ENCODE assay signal across 8 cellular contexts in genomic region chr2:130824492-130825061, GRCh38. TPM values are rescaled to one million over a fixed set of nuclear protein-coding genes. Genes with fewer than 3 reads are reported as not detected.
DNase-seq lines count a peak whose midpoint lies in the region; ATAC-seq and TF ChIP-seq lines count a peak whose summit lies in the region.

No MANE protein-coding gene starts in this region.

- H2BK120ac ChIP-seq in mesendoderm (ENCODE audit: low read depth, low read length) = no peak overlapping the region

- H3K9ac ChIP-seq in mesendoderm (ENCODE audit: low read length) = no peak overlapping the region

- no peak overlapping the region for H3K18ac ChIP-seq in mesendoderm (ENCODE audit: low read length)

- H3K27ac Mint-ChIP-seq in CD4-positive, alpha-beta memory T cell = peak overlapping the region; percentile 86 to 98 (median 94)

- no peaks in the 10 kb centered on the region for H3K79me1 ChIP-seq in mesendoderm (ENCODE audit: low read length)

- no peak overlapping the region for H2AK5ac ChIP-seq in mesendoderm (ENCODE audit: low read length)

- peak overlapping the region in 1 of 2 donors; percentile 42 for H3K4me3 ChIP-seq in CD4-positive, alpha-beta memory T cell (ENCODE audit: low read length in 2 of 2)
- H3K4me3 ChIP-seq in mesendoderm (ENCODE audit: low read length) = no peak overlapping the region

- H3K4ac ChIP-seq in mesendoderm (ENCODE audit: low read depth, low read length) = no peak overlapping the region

- no peaks in the 10 kb centered on the region for H3K36me3 ChIP-seq in CD4-positive, alpha-beta memory T cell (ENCODE audit: insufficient read depth, low read length)
- H3K36me3 ChIP-seq in mesendoderm (ENCODE audit: control insufficient read depth, insufficient read depth, low read length) = no peaks in the 10 kb centered on the region

- no peaks in the 10 kb centered on the region for H3K79me2 ChIP-seq in mesendoderm (ENCODE audit: control insufficient read depth, insufficient read depth, low read length)

- no CpG with 5 or more reads among the region's 8 CpGs for WGBS in mesendoderm (ENCODE audit: extremely low coverage, insufficient coverage, low lambda C conversion rate)

- H3K4me3 Mint-ChIP-seq in CD4-positive, alpha-beta memory T cell = peak overlapping the region; percentile 20 to 72 (median 34)

- POLR2A ChIA-PET in CD4-positive, alpha-beta memory T cell (lab: Charles Lee; ENCODE audit: partially characterized antibody) = interaction anchor here (1.0 to 1.8 kb wide), 4 partner anchors 11 to 97 kb away, joined by 3 to 10 read pairs (median 6); no protein-coding TSS in a partner anchor

- CTCF ChIA-PET in CD4-positive, alpha-beta memory T cell (lab: Charles Lee; ENCODE audit: partially characterized antibody) = interaction anchor here (1.2 to 2.3 kb wide), 4 partner anchors 27 to 51 kb away, joined by 4 to 17 read pairs (median 9); no protein-coding TSS in a partner anchor

- intact Hi-C loops in CD4-positive, alpha-beta memory T cell (cut with micrococcal nuclease) = loop anchor here (1.0 kb wide), 3 partner anchors 26 to 269 kb away; partner anchors contain the start of gene FAM168B

- no peaks in the 10 kb centered on the region for H3K36me3 Mint-ChIP-seq in CD4-positive, alpha-beta memory T cell

- H2BK5ac ChIP-seq in mesendoderm (ENCODE audit: low read length) = no peak overlapping the region

- H3K4me2 ChIP-seq in mesendoderm (ENCODE audit: low read length) = no peak overlapping the region

- no peak overlapping the region for H4K8ac ChIP-seq in mesendoderm (ENCODE audit: low read depth, low read length)

- H3K56ac ChIP-seq in mesendoderm (ENCODE audit: low read length) = no peak overlapping the region

- no peaks in the 10 kb centered on the region for H3K27me3 Mint-ChIP-seq in CD4-positive, alpha-beta memory T cell

- H3K9me3 ChIP-seq in CD4-positive, alpha-beta memory T cell (ENCODE audit: control insufficient read depth in 1 of 2, low read length in 2 of 2) = no peaks in the 10 kb centered on the region

- no peak overlapping the region for H3K23ac ChIP-seq in mesendoderm (ENCODE audit: low read length)

- peaks cover 11 to 35% (median 19%) of the 10 kb centered on the region in 4 donors for H3K4me1 Mint-ChIP-seq in CD4-positive, alpha-beta memory T cell

- H3K27ac ChIP-seq in CD4-positive, alpha-beta memory T cell (ENCODE audit: low read depth, low read length) = peak overlapping the region; percentile 27
- H3K27ac ChIP-seq in angular gyrus (ENCODE audit: low read depth, low read length) (peak overlapping the region; percentile 75), mesendoderm (ENCODE audit: low read depth, low read length) (no peak overlapping the region)

- peaks cover 20% of the 10 kb centered on the region for H3K4me1 ChIP-seq in CD4-positive, alpha-beta memory T cell (ENCODE audit: insufficient read depth, low read length)
- H3K4me1 ChIP-seq in mesendoderm (ENCODE audit: control insufficient read depth, low read depth, low read length) = peaks cover 4% of the 10 kb centered on the region

- peaks cover 0 to 3% (median 0%) of the 10 kb centered on the region in 8 donors for H3K9me3 Mint-ChIP-seq in CD4-positive, alpha-beta memory T cell

- no peak overlapping the region for H4K5ac ChIP-seq in mesendoderm (ENCODE audit: low read length)

- peak; percentile 77 to 95 (median 84) for DNase-seq in CD4-positive, alpha-beta memory T cell
- DNase-seq in GM20000 (ENCODE audit: low spot score) (peak; percentile 89), T follicular helper cell (ENCODE audit: low read depth) (peak; percentile 57), mesendoderm (peak; percentile 27), HuH-7.5 (ENCODE audit: low spot score) (no peak)
- DNase-seq in stimulated activated naive CD8-positive, alpha-beta T cell treated with anti-CD3 and anti-CD28 coated beads, Interleukin-15, Interleukin-2, amounts not matched to agents 100 U/mL and 50 U/mL, for 24 hours = peak; percentile 63

- peak; percentile 86 for ATAC-seq in HG03575 (IDR thresholded peaks at IDR 0.05; ENCODE audit: extremely low read depth, insufficient number of reproducible peaks, low FRiP score, unreplicated experiment)
- peak; percentile 92 for ATAC-seq in stimulated activated naive CD8-positive, alpha-beta T cell treated with anti-CD3 and anti-CD28 coated beads, Interleukin-15, Interleukin-2, amounts not matched to agents 100 U/mL and 50 U/mL, for 24 hours

- TF ChIP-seq CTCF in GM20000 (IDR thresholded peaks at IDR 0.05; ENCODE audit: extremely low read depth, missing control alignments) = no peak

- H2BK15ac ChIP-seq in mesendoderm (replicated peaks; ENCODE audit: low read depth) = no peak overlapping the region

- no peaks in the 10 kb centered on the region for H3K27me3 ChIP-seq in CD4-positive, alpha-beta memory T cell (ENCODE audit: insufficient read depth, low read length)
- no peaks in the 10 kb centered on the region for H3K27me3 ChIP-seq in mesendoderm (ENCODE audit: insufficient read depth, low read length, poor library complexity)

RNA-seq across cellular contexts. Expression of gene ARHGEF4, which starts 12.1 kb away (rescaled TPM):
- 1 to 10 TPM; 2.5 to 2.6 TPM for total RNA-seq in CD4-positive, alpha-beta memory T cell
- 1 to 10 TPM; 1.4 to 1.7 TPM for polyA plus RNA-seq in CD4-positive, alpha-beta memory T cell
- 3.3 TPM for polyA plus RNA-seq in mesendoderm (2013, experiment 1 of 2)
- 3.3 TPM for polyA plus RNA-seq in mesendoderm (2013, experiment 2 of 2)
